Comparison of ENCODE assay signal across 27 cellular contexts in the genomic region with DNA sequence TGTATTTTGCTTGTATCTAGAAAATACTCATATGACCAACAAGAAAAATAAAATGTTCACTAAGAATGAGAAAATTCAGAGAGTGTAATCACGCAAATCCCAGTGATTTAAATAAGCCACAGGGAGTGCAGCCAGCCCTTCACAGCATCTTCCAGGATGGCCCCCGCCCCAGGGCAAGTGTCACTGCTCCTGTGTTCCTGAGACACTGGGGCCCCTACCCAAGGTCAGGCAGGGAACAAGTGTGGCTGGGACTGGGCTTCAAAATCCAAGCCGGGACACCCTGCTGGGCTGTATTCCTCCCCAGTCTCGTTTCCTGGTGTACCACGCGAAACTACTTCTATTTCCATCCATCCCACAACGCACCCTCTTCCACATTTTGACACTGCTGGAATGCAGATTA. TPM values are rescaled to one million over a fixed set of nuclear protein-coding genes. Genes with fewer than 3 reads are reported as not detected.
"Had no signal": no experiment of that assay in that cellular context is flagged by ENCODE, and none has a peak within 500 bp of the region (broad histone marks: within the 10 kb centered on the region; RNA-seq: fewer than 3 reads in every experiment).

No MANE protein-coding gene starts in this region.

- DNase-seq: activated B cell treated with CpG ODN at 0.5 μM for 24 hours; activated CD4-positive, alpha-beta T cell treated with anti-CD3 and anti-CD28 coated beads for 1 hour; activated CD4-positive, alpha-beta T cell treated with anti-CD3 and anti-CD28 coated beads, Interleukin-2, amount 10 ng/mL, durations not matched to agents 24 days and 14 days; activated CD4-positive, alpha-beta T cell treated with anti-CD3 and anti-CD28 coated beads, Interleukin-2, amount 50 U/mL, for 48 hours; activated CD8-positive, alpha-beta memory T cell treated with anti-CD3 and anti-CD28 coated beads, Interleukin-2, amount 10 ng/mL, durations not matched to agents 7 days and 5 days; activated effector memory CD4-positive, alpha-beta T cell treated with Interleukin-2 at 50 U/mL for 16 hours; activated naive CD4-positive, alpha-beta T cell treated with Interleukin-2 at 50 U/mL for 16 hours; activated T-cell treated with anti-CD3 and anti-CD28 coated beads, Interleukin-2, amount 50 U/mL, for 24 hours; Karpas-422; MM.1S; NCI-H1105; NCI-H1436; NCI-H1694 treated with DMSO at 0.1 percent for 48 hours; NCI-H2029 treated with DMSO at 0.1 percent for 48 hours; NCI-H345; NCI-H510A; NCI-H526 treated with DMSO at 0.1 percent for 48 hours; NCI-H82; NK-92 treated with Interleukin-12 subunit alpha and Interleukin-12 subunit beta, amount 100 ng/mL, for 24 hours; Peyer's patch; SIG-M5; T-cell; T-helper 2 cell; T1000 had no signal

- H3K27me3 Mint-ChIP-seq: activated B cell treated with CpG ODN at 0.5 μM for 24 hours; activated CD4-positive, alpha-beta T cell treated with anti-CD3 and anti-CD28 coated beads, Interleukin-2, amount 10 ng/mL, durations not matched to agents 24 days and 14 days; activated CD8-positive, alpha-beta memory T cell treated with anti-CD3 and anti-CD28 coated beads, Interleukin-2, amount 10 ng/mL, durations not matched to agents 7 days and 5 days; activated T-cell treated with anti-CD3 and anti-CD28 coated beads, Interleukin-2, amount 50 U/mL, for 24 hours; T-cell had no signal

- H3K4me1 Mint-ChIP-seq: activated B cell treated with CpG ODN at 0.5 μM for 24 hours; activated CD4-positive, alpha-beta T cell treated with anti-CD3 and anti-CD28 coated beads, Interleukin-2, amount 10 ng/mL, durations not matched to agents 24 days and 14 days; activated CD8-positive, alpha-beta memory T cell treated with anti-CD3 and anti-CD28 coated beads, Interleukin-2, amount 10 ng/mL, durations not matched to agents 7 days and 5 days had no signal

- H3K36me3 Mint-ChIP-seq: activated naive CD4-positive, alpha-beta T cell treated with anti-CD3 and anti-CD28 coated beads, Interleukin-2, amount 50 U/mL, for 72 hours had no signal

- H3K9me3 Mint-ChIP-seq: activated B cell treated with CpG ODN at 0.5 μM for 24 hours; activated CD4-positive, alpha-beta T cell treated with anti-CD3 and anti-CD28 coated beads, Interleukin-2, amount 10 ng/mL, durations not matched to agents 24 days and 14 days; activated naive CD4-positive, alpha-beta T cell treated with anti-CD3 and anti-CD28 coated beads, Interleukin-2, amount 50 U/mL, for 72 hours; activated T-cell treated with anti-CD3 and anti-CD28 coated beads, Interleukin-2, amount 50 U/mL, for 24 hours; activated T-helper 1 cell treated with anti-CD3 and anti-CD28 coated beads, Interleukin-12 subunit alpha, Interleukin-12 subunit beta, Interleukin-2, Interleukin-4 antibody, amounts not matched to agents 30 ng/mL and 10 ng/mL and 1 ng/mL, durations not matched to agents 14 hours and 24 hours and 36 hours; T-cell had no signal

- H3K27ac Mint-ChIP-seq: activated B cell treated with CpG ODN at 0.5 μM for 24 hours; activated CD4-positive, alpha-beta T cell treated with anti-CD3 and anti-CD28 coated beads, Interleukin-2, amount 10 ng/mL, durations not matched to agents 24 days and 14 days; activated CD8-positive, alpha-beta memory T cell treated with anti-CD3 and anti-CD28 coated beads, Interleukin-2, amount 10 ng/mL, durations not matched to agents 7 days and 5 days; activated naive CD4-positive, alpha-beta T cell treated with anti-CD3 and anti-CD28 coated beads, Interleukin-2, amount 50 U/mL, for 72 hours; activated T-cell treated with anti-CD3 and anti-CD28 coated beads, Interleukin-2, amount 50 U/mL, for 24 hours; activated T-helper 1 cell treated with anti-CD3 and anti-CD28 coated beads, Interleukin-12 subunit alpha, Interleukin-12 subunit beta, Interleukin-2, Interleukin-4 antibody, amounts not matched to agents 30 ng/mL and 10 ng/mL and 1 ng/mL, durations not matched to agents 14 hours and 24 hours and 36 hours; T-cell had no signal

- ATAC-seq: activated CD8-positive, alpha-beta memory T cell treated with anti-CD3 and anti-CD28 coated beads, Interleukin-2, amount 10 ng/mL, durations not matched to agents 7 days and 5 days; activated naive CD4-positive, alpha-beta T cell treated with anti-CD3 and anti-CD28 coated beads, Interleukin-2, amount 50 U/mL, for 72 hours; K562; T-cell had no signal

- H3K4me3 Mint-ChIP-seq: activated B cell treated with CpG ODN at 0.5 μM for 24 hours; activated CD4-positive, alpha-beta T cell treated with anti-CD3 and anti-CD28 coated beads, Interleukin-2, amount 10 ng/mL, durations not matched to agents 24 days and 14 days; activated CD8-positive, alpha-beta memory T cell treated with anti-CD3 and anti-CD28 coated beads, Interleukin-2, amount 10 ng/mL, durations not matched to agents 7 days and 5 days; activated T-cell treated with anti-CD3 and anti-CD28 coated beads, Interleukin-2, amount 50 U/mL, for 24 hours; activated T-helper 1 cell treated with anti-CD3 and anti-CD28 coated beads, Interleukin-12 subunit alpha, Interleukin-12 subunit beta, Interleukin-2, Interleukin-4 antibody, amounts not matched to agents 30 ng/mL and 10 ng/mL and 1 ng/mL, durations not matched to agents 14 hours and 24 hours and 36 hours; T-cell had no signal

RNA-seq across cellular contexts. Expression of gene CCNP, which starts 18.1 kb away (rescaled TPM):
- total RNA-seq: activated T-helper 1 cell treated with anti-CD3 and anti-CD28 coated beads, Interleukin-12 subunit alpha, Interleukin-12 subunit beta, Interleukin-2, Interleukin-4 antibody, amounts not matched to agents 30 ng/mL and 10 ng/mL and 1 ng/mL, durations not matched to agents 14 hours and 24 hours and 36 hours; K562 had no signal

RNA-seq across cellular contexts. Expression of gene TTC9B, which starts 26.4 kb away (rescaled TPM):
- total RNA-seq: activated B cell treated with CpG ODN at 0.5 μM for 24 hours; activated CD4-positive, alpha-beta T cell treated with anti-CD3 and anti-CD28 coated beads, Interleukin-2, amount 10 ng/mL, durations not matched to agents 24 days and 14 days; activated CD8-positive, alpha-beta memory T cell treated with anti-CD3 and anti-CD28 coated beads, Interleukin-2, amount 10 ng/mL, durations not matched to agents 7 days and 5 days; activated naive CD4-positive, alpha-beta T cell treated with anti-CD3 and anti-CD28 coated beads, Interleukin-2, amount 50 U/mL, for 72 hours; activated T-helper 1 cell treated with anti-CD3 and anti-CD28 coated beads, Interleukin-12 subunit alpha, Interleukin-12 subunit beta, Interleukin-2, Interleukin-4 antibody, amounts not matched to agents 30 ng/mL and 10 ng/mL and 1 ng/mL, durations not matched to agents 14 hours and 24 hours and 36 hours; K562; Peyer's patch; T-cell had no signal
